8 cellular contexts compared by ENCODE assay signal in genomic region chrX:19991350-19991718, GRCh38. TPM values are rescaled to one million over a fixed set of nuclear protein-coding genes. Genes with fewer than 3 reads are reported as not detected.
DNase-seq lines count a peak whose midpoint lies in the region; ATAC-seq and TF ChIP-seq lines count a peak whose summit lies in the region.

No MANE protein-coding gene starts in this region.

- H3K27me3 ChIP-seq in KMS-11 (ENCODE audit: insufficient read depth, low read depth): no peaks in the 10 kb centered on the region
- no peaks in the 10 kb centered on the region for H3K27me3 ChIP-seq in body of pancreas

- TF ChIP-seq CTCF in C4-2B (conservative IDR thresholded peaks at IDR 0.05) (peak; percentile 35), KMS-11 (conservative IDR thresholded peaks at IDR 0.05; ENCODE audit: low read depth, low read length) (0 out of 2 replicates have a peak, but pooled peaks have one; percentile 2), body of pancreas (IDR thresholded peaks at IDR 0.05) (no peak), nephron progenitor cell (IDR thresholded peaks at IDR 0.05) (no peak)

- no peak overlapping the region for H3K9ac ChIP-seq in KMS-11

- H3K4me1 ChIP-seq in KMS-11 (ENCODE audit: low read depth, poor library complexity, severe bottlenecking) (peaks cover 28% of the 10 kb centered on the region), body of pancreas (no peaks in the 10 kb centered on the region)

- ATAC-seq in body of pancreas (no peak), GM18519 (IDR thresholded peaks at IDR 0.05; ENCODE audit: low FRiP score, unreplicated experiment) (no peak), GM21717 (IDR thresholded peaks at IDR 0.05; ENCODE audit: unreplicated experiment) (no peak), GM18907 (IDR thresholded peaks at IDR 0.05; ENCODE audit: unreplicated experiment) (no peak)

- H3K9me3 ChIP-seq in body of pancreas: no peaks in the 10 kb centered on the region

- H3K4me3 ChIP-seq in KMS-11 (IDR thresholded peaks at IDR 0.05; ENCODE audit: insufficient read depth, low read depth, low read length): no peak overlapping the region
- no peak overlapping the region for H3K4me3 ChIP-seq in body of pancreas

- no peaks in the 10 kb centered on the region for H4K20me1 ChIP-seq in KMS-11 (ENCODE audit: insufficient read depth)

- peaks cover 48% of the 10 kb centered on the region for H3K9me3 Mint-ChIP-seq in nephron progenitor cell

- no peaks in the 10 kb centered on the region; the same call in 1 of the 2 replicates for H3K79me2 ChIP-seq in KMS-11 (ENCODE audit: insufficient read depth, low read depth)

- H3K27ac Mint-ChIP-seq in nephron progenitor cell: no peak overlapping the region

- peak overlapping the region; percentile 69 for H3K27ac ChIP-seq in C4-2B
- no peak overlapping the region for H3K27ac ChIP-seq in KMS-11
- H3K27ac ChIP-seq in body of pancreas: peak overlapping the region in 3 of 4 donors; percentile 25 to 80 (median 56)

- 49 to 63% methylated on average over 5 to 6 of the region's 6 CpGs for WGBS in body of pancreas, 2 donors

- H3K36me3 ChIP-seq in KMS-11 (ENCODE audit: insufficient read depth) (no peaks in the 10 kb centered on the region), body of pancreas (replicated peaks in 1 of 2; ENCODE audit: insufficient read depth in 1 of 2, low read depth in 2 of 2) (no peaks in the 10 kb centered on the region)

- DNase-seq in body of pancreas: no peak
- DNase-seq in nephron progenitor cell: no peak
- DNase-seq in activated gamma-delta T cell treated with Interleukin-2 at 50 U/mL for 16 hours: no peak

- peaks cover 8% of the 10 kb centered on the region for H3K4me1 Mint-ChIP-seq in nephron progenitor cell

- intact Hi-C loops in body of pancreas (cut with DNase I): no loop called here

- peaks cover 14% of the 10 kb centered on the region for H3K36me3 Mint-ChIP-seq in nephron progenitor cell (ENCODE audit: low read depth)

- TF ChIP-seq POLR2A in body of pancreas (IDR thresholded peaks at IDR 0.05): no peak

- H3K27me3 Mint-ChIP-seq in nephron progenitor cell (ENCODE audit: low read depth, poor library complexity): peaks cover 6% of the 10 kb centered on the region

- peak overlapping the region; percentile 74 for H3K4me3 Mint-ChIP-seq in nephron progenitor cell

- peak overlapping the region; percentile 86 for H2AFZ ChIP-seq in KMS-11 (ENCODE audit: low read depth)

- peak overlapping the region; percentile 45 for H3K4me2 ChIP-seq in KMS-11

RNA-seq across cellular contexts. Expression of gene BCLAF3, which starts 0.5 kb away (rescaled TPM):
- 1 to 10 TPM; 8.0 to 8.9 TPM for total RNA-seq in body of pancreas

Comparison
In these comparisons a context has a peak if more than half of its experiments do, and no peak if none do; other contexts are left out.
1. CTCF ChIP-seq: peak in C4-2B (single experiment) and KMS-11 (single experiment); none in body of pancreas (0 of 7) and nephron progenitor cell (single experiment).